In the genomic region with DNA sequence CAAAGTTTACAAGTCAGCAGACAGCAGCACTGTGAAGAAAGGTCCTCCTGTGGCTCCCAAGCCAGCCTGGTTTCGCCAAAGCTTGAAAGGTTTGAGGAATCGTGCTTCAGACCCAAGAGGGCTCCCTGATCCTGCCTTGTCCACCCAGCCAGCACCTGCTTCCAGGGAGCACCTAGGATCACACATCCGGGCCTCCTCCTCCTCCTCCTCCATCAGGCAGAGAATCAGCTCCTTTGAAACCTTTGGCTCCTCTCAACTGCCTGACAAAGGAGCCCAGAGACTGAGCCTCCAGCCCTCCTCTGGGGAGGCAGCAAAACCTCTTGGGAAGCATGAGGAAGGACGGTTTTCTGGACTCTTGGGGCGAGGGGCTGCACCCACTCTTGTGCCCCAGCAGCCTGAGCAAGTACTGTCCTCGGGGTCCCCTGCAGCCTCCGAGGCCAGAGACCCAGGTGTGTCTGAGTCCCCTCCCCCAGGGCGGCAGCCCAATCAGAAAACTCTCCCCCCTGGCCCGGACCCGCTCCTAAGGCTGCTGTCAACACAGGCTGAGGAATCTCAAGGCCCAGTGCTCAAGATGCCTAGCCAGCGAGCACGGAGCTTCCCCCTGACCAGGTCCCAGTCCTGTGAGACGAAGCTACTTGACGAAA, we compare ENCODE assay signal across 14 cellular contexts. TPM values are rescaled to one million over a fixed set of nuclear protein-coding genes. Genes with fewer than 3 reads are reported as not detected.
DNase-seq lines count a peak whose midpoint lies in the region; ATAC-seq, FAIRE-seq and TF ChIP-seq lines count a peak whose summit lies in the region.
"Had no signal": no experiment of that assay in that cellular context is flagged by ENCODE, and none has a peak within 500 bp of the region (broad histone marks: within the 10 kb centered on the region; RNA-seq: fewer than 3 reads in every experiment).

No MANE protein-coding gene starts in this region.

- peak overlapping the region; percentile 98 for H3K27ac Mint-ChIP-seq in CD8-positive, alpha-beta T cell
- peak overlapping the region; percentile 97 for H3K27ac Mint-ChIP-seq in activated naive CD8-positive, alpha-beta T cell treated with anti-CD3 and anti-CD28 coated beads for 36 hours

- H3K36me3 Mint-ChIP-seq in CD8-positive, alpha-beta T cell: peaks cover 83% of the 10 kb centered on the region
- H3K36me3 Mint-ChIP-seq in activated naive CD8-positive, alpha-beta T cell treated with anti-CD3 and anti-CD28 coated beads for 36 hours: peaks cover 92% of the 10 kb centered on the region

- no peak overlapping the region for H3K4me2 ChIP-seq in trophoblast cell (ENCODE audit: low read length)

- CTCF ChIA-PET in CD8-positive, alpha-beta T cell (lab: Charles Lee): interaction anchor here (1.0 to 23.5 kb wide), 6 partner anchors 9 to 101 kb away, joined by 3 to 498 read pairs (median 6); partner anchors contain the start of gene STARD5

- FAIRE-seq in GM19239 (lab: Jason Lieb, UNC): peak; percentile 54
- FAIRE-seq: endothelial cell of umbilical vein had no signal

- H2BK12ac ChIP-seq in trophoblast cell (ENCODE audit: low read length): no peak overlapping the region

- no peaks in the 10 kb centered on the region for H3K79me2 ChIP-seq in trophoblast cell (ENCODE audit: control insufficient read depth, insufficient read depth, low read length, poor library complexity)

- H3K4ac ChIP-seq in trophoblast cell (ENCODE audit: low read depth, low read length): no peak overlapping the region

- no peak overlapping the region for H3K14ac ChIP-seq in trophoblast cell (ENCODE audit: low read length)

- no peaks in the 10 kb centered on the region for H3K9me3 Mint-ChIP-seq in CD8-positive, alpha-beta T cell
- no peaks in the 10 kb centered on the region for H3K9me3 Mint-ChIP-seq in activated naive CD8-positive, alpha-beta T cell treated with anti-CD3 and anti-CD28 coated beads for 36 hours

- H2BK120ac ChIP-seq in trophoblast cell (ENCODE audit: insufficient read depth, low read length, poor library complexity): no peak overlapping the region

- no peaks in the 10 kb centered on the region for H3K27me3 Mint-ChIP-seq in CD8-positive, alpha-beta T cell (ENCODE audit: low read depth)
- H3K27me3 Mint-ChIP-seq in activated naive CD8-positive, alpha-beta T cell treated with anti-CD3 and anti-CD28 coated beads for 36 hours: no peaks in the 10 kb centered on the region

- WGBS in trophoblast cell (ENCODE audit: extremely low coverage, insufficient coverage, insufficient read length): no CpG with 5 or more reads among the region's 14 CpGs

- H3K9me3 ChIP-seq in CD8-positive, alpha-beta T cell (ENCODE audit: low read length): no peaks in the 10 kb centered on the region
- H3K9me3 ChIP-seq in trophoblast cell (ENCODE audit: insufficient read depth, low read depth, low read length): no peaks in the 10 kb centered on the region
- H3K9me3 ChIP-seq: heart right ventricle, left lung, ovary had no signal

- H3K23ac ChIP-seq in trophoblast cell (ENCODE audit: low read length): no peak overlapping the region

- no peak overlapping the region for H4K12ac ChIP-seq in trophoblast cell (ENCODE audit: low read depth, low read length)

- no peaks in the 10 kb centered on the region for H3K79me1 ChIP-seq in trophoblast cell (ENCODE audit: low read length)

- no peak overlapping the region for H2AK5ac ChIP-seq in trophoblast cell (ENCODE audit: low read length)

- no peak overlapping the region for H2BK5ac ChIP-seq in trophoblast cell (ENCODE audit: low read depth, low read length, poor library complexity)

- peaks cover 53% of the 10 kb centered on the region for H3K36me3 ChIP-seq in CD8-positive, alpha-beta T cell (ENCODE audit: insufficient read depth, low read length)
- H3K36me3 ChIP-seq in trophoblast cell (ENCODE audit: control insufficient read depth in 1 of 2, insufficient read depth in 2 of 2, low read length in 2 of 2): no peaks in the 10 kb centered on the region
- H3K36me3 ChIP-seq: ovary had no signal

- H3K27ac ChIP-seq in CD8-positive, alpha-beta T cell (ENCODE audit: low read depth, low read length): peak overlapping the region; percentile 84
- no peak overlapping the region for H3K27ac ChIP-seq in trophoblast cell (ENCODE audit: low read depth, low read length)
- H3K27ac ChIP-seq: ovary had no signal

- no peak for TF ChIP-seq CTCF in CD8-positive, alpha-beta T cell (IDR thresholded peaks at IDR 0.05)

- H3K4me1 Mint-ChIP-seq in CD8-positive, alpha-beta T cell (ENCODE audit: low read depth): peaks cover 72% of the 10 kb centered on the region
- peaks cover 67% of the 10 kb centered on the region for H3K4me1 Mint-ChIP-seq in activated naive CD8-positive, alpha-beta T cell treated with anti-CD3 and anti-CD28 coated beads for 36 hours

- H4K91ac ChIP-seq in trophoblast cell (ENCODE audit: low read depth, low read length): no peak overlapping the region

- intact Hi-C loops in CD8-positive, alpha-beta T cell (cut with DNase I, micrococcal nuclease): loop anchor here (2.0 to 10.0 kb wide), 6 partner anchors 23 to 1688 kb away; partner anchors contain the start of genes MEX3B (in 2 of the 2), RAMAC (in 1 of the 2) and TLNRD1 (in 1 of the 2)

- H2AFZ ChIP-seq in trophoblast cell (ENCODE audit: insufficient read depth, low read length, poor library complexity): no peak overlapping the region

- ATAC-seq in CD8-positive, alpha-beta T cell: no peak
- ATAC-seq: heart right ventricle, left lung had no signal

- POLR2A ChIA-PET in CD8-positive, alpha-beta T cell (lab: Charles Lee): interaction anchor here (0.9 to 14.4 kb wide), 10 partner anchors 3 to 33 kb away, joined by 3 to 330 read pairs (median 6); partner anchors contain the start of gene STARD5

- no peak overlapping the region for H4K8ac ChIP-seq in trophoblast cell (ENCODE audit: low read depth, low read length)

- peaks cover 55% of the 10 kb centered on the region for H3K4me1 ChIP-seq in CD8-positive, alpha-beta T cell (ENCODE audit: insufficient read depth, low read length)
- H3K4me1 ChIP-seq in trophoblast cell (ENCODE audit: control insufficient read depth in 1 of 2, insufficient read depth in 2 of 2, low read length in 2 of 2): peaks cover 5 to 8% of the 10 kb centered on the region in 2 experiments

- H3K18ac ChIP-seq in trophoblast cell (ENCODE audit: low read length): no peak overlapping the region

- H3K4me3 Mint-ChIP-seq in CD8-positive, alpha-beta T cell: peak overlapping the region; percentile 92
- H3K4me3 Mint-ChIP-seq in activated naive CD8-positive, alpha-beta T cell treated with anti-CD3 and anti-CD28 coated beads for 36 hours: peak overlapping the region; percentile 98

- no peak overlapping the region for H3K9ac ChIP-seq in trophoblast cell (ENCODE audit: low read length)

- no peak for DNase-seq in CD8-positive, alpha-beta T cell
- DNase-seq in GM19239 (ENCODE audit: insufficient read length, low spot score) (no peak), trophoblast cell (no peak), T-helper 9 cell (no peak), NCI-H146 (lab: John Stamatoyannopoulos, UW) (no peak), NCI-H187 (lab: John Stamatoyannopoulos, UW) (no peak), hepatic stellate cell (ENCODE audit: low spot score) (no peak)
- no peak for DNase-seq in activated naive CD8-positive, alpha-beta T cell treated with anti-CD3 and anti-CD28 coated beads for 36 hours
- DNase-seq: heart right ventricle, NCI-H1694 treated with DMSO at 0.1 percent for 48 hours, NCI-H82, ovary had no signal

- H3K4me3 ChIP-seq in CD8-positive, alpha-beta T cell (ENCODE audit: low read depth, low read length): peak overlapping the region; percentile 88
- peak overlapping the region; percentile 27 for H3K4me3 ChIP-seq in trophoblast cell (ENCODE audit: low read depth, low read length)
- H3K4me3 ChIP-seq: ovary had no signal

- H3K27me3 ChIP-seq in CD8-positive, alpha-beta T cell (ENCODE audit: insufficient read depth, low read length): no peaks in the 10 kb centered on the region
- H3K27me3 ChIP-seq in trophoblast cell (ENCODE audit: insufficient read depth, low read length): no peaks in the 10 kb centered on the region
- H3K27me3 ChIP-seq: left lung, ovary had no signal

RNA-seq across cellular contexts. Expression of gene STARD5, which starts 24.2 kb away (rescaled TPM):
- total RNA-seq in CD8-positive, alpha-beta T cell: 10 to 100 TPM; 13.6 to 14.3 TPM
- total RNA-seq in activated naive CD8-positive, alpha-beta T cell treated with anti-CD3 and anti-CD28 coated beads for 36 hours: 1 to 10 TPM; 6.2 to 7.7 TPM
- polyA plus RNA-seq in trophoblast cell (2013): 2.6 and 2.7 TPM in 2 replicates
